In the genomic region with DNA sequence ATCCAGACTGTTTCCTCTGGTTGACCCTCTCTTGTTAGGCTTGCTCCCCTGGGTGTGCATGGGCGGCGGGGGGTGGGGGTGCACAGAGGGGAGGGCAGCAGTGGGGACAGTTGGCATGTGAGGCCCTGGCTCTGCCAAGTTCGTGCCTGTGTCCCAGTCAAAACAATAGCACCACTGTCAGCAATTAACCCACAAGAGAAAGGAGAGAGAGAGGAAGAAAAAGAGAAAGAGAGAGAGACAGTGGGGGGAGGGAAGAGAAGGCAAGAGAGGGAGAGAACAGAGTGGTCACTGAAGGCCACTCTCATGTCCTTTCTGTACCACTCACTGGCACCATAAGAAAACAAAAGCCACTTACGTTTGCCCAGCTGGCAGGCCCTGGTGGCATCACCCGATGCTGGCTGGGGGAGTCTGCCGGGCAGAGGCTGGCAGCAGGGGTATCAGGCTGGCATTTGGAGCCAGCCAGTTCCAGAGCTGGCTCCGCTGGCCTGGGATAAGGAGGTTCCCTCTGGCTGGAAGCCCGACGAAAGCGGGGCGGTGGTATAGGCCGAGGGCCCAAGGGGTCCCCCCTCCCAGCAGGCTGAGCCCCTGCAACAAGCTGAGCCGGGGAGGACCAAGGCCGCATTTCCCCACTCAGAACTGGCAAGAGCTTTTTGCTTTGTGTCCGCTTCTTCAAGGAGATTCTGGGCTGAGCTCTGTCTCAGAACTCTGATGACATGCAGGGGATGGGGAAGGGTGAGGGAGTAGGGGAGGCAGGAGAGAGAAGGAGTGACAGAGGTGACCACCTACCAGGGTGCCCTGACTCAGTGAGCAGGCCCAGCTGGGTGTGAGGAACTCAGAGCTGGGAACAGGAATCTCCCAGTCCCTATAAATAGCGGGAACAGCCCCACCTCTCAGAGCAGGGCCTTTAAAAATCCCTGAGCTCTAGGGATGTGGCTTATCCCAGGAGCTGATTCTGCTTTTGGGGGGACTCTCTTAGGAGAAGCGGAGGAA, we compare ENCODE assay signal across 9 cellular contexts. TPM values are rescaled to one million over a fixed set of nuclear protein-coding genes. Genes with fewer than 3 reads are reported as not detected.
DNase-seq lines count a peak whose midpoint lies in the region; ATAC-seq and TF ChIP-seq lines count a peak whose summit lies in the region.
"Had no signal": no experiment of that assay in that cellular context is flagged by ENCODE, and none has a peak within 500 bp of the region (broad histone marks: within the 10 kb centered on the region; RNA-seq: fewer than 3 reads in every experiment).

No MANE protein-coding gene starts in this region.

- H3K4me3 Mint-ChIP-seq in IgD-negative memory B cell (peak overlapping the region in 3 of 4 donors; percentile 17 to 81 (median 78)), endothelial cell (ENCODE audit: unreplicated experiment) (peak overlapping the region; percentile 56), naive B cell (peak overlapping the region; percentile 41 to 85 (median 80))
- H3K4me3 Mint-ChIP-seq: CD4-positive, CD25-positive, alpha-beta regulatory T cell had no signal

- H3K4me3 ChIP-seq in AG10803 (ENCODE audit: low read length), result no peak overlapping the region

- H3K4me1 Mint-ChIP-seq in IgD-negative memory B cell (peaks cover 53 to 58% (median 54%) of the 10 kb centered on the region in 3 donors), endothelial cell (ENCODE audit: unreplicated experiment) (peaks cover 73% of the 10 kb centered on the region), naive B cell (peaks cover 66 to 85% (median 76%) of the 10 kb centered on the region in 3 donors)

- ATAC-seq in naive B cell (ENCODE audit: low read depth in 2 of 2) (no peak), GM18502 (IDR thresholded peaks at IDR 0.05; ENCODE audit: poor library complexity, unreplicated experiment) (no peak), HG03354 (IDR thresholded peaks at IDR 0.05; ENCODE audit: poor library complexity, severe bottlenecking, unreplicated experiment) (no peak)

- H3K27ac Mint-ChIP-seq in IgD-negative memory B cell, result peak overlapping the region; percentile 88 to 97 (median 90)
- H3K27ac Mint-ChIP-seq in endothelial cell (ENCODE audit: unreplicated experiment), result peak overlapping the region; percentile 61
- H3K27ac Mint-ChIP-seq in naive B cell, result peak overlapping the region; percentile 71 to 97 (median 96)

- H3K27me3 Mint-ChIP-seq in IgD-negative memory B cell (no peaks in the 10 kb centered on the region), endothelial cell (ENCODE audit: unreplicated experiment) (peaks cover 13% of the 10 kb centered on the region), naive B cell (no peaks in the 10 kb centered on the region)
- H3K27me3 Mint-ChIP-seq: CD4-positive, CD25-positive, alpha-beta regulatory T cell had no signal

- TF ChIP-seq CTCF in AG10803 (conservative IDR thresholded peaks at IDR 0.05; ENCODE audit: low read length) (no peak), endothelial cell (IDR thresholded peaks at IDR 0.05; ENCODE audit: unreplicated experiment) (no peak)

- DNase-seq in AG10803 (ENCODE audit: low read depth) (peak; percentile 16), endothelial cell (ENCODE audit: low spot score) (no peak), naive B cell (no peak), NCI-H446 treated with DMSO at 0.1 percent for 48 hours (lab: John Stamatoyannopoulos, UW) (no peak)
- no peak for DNase-seq in effector CD8-positive, alpha-beta T cell (lab: John Stamatoyannopoulos, UW)
- DNase-seq: CD4-positive, CD25-positive, alpha-beta regulatory T cell had no signal

- H3K36me3 Mint-ChIP-seq in IgD-negative memory B cell (peaks cover 11% of the 10 kb centered on the region), endothelial cell (ENCODE audit: low read depth, unreplicated experiment) (peaks cover 71% of the 10 kb centered on the region), naive B cell (peaks cover 5 to 41% of the 10 kb centered on the region in 2 donors)

- H3K9me3 Mint-ChIP-seq in IgD-negative memory B cell (no peaks in the 10 kb centered on the region), endothelial cell (ENCODE audit: unreplicated experiment) (no peaks in the 10 kb centered on the region), naive B cell (no peaks in the 10 kb centered on the region)

RNA-seq across cellular contexts. Expression of a gene that starts 27.9 kb away (rescaled TPM):
- polyA plus RNA-seq in IgD-negative memory B cell (8.1 TPM), naive B cell (ENCODE audit: low read depth in 6 of 6) (10 to 100 TPM in 3 of 6 donors, 1 to 10 TPM in 2, not detected in 1; 8.5 to 16.9 (median 10.6) TPM)
- 256 TPM for total RNA-seq in endothelial cell (ENCODE audit: unreplicated experiment)

RNA-seq across cellular contexts. Expression of a gene that starts 49.5 kb away (rescaled TPM):
- polyA plus RNA-seq in IgD-negative memory B cell (23.9 TPM), naive B cell (ENCODE audit: low read depth in 6 of 6) (10 to 100 TPM; 12.6 to 50.8 (median 28.2) TPM)
- 57.8 TPM for total RNA-seq in endothelial cell (ENCODE audit: unreplicated experiment)

RNA-seq across cellular contexts. Expression of a gene that starts 55.1 kb away (rescaled TPM):
- polyA plus RNA-seq in IgD-negative memory B cell (24.4 TPM), naive B cell (ENCODE audit: low read depth in 6 of 6) (10 to 100 TPM; 18.5 to 39.0 (median 33.0) TPM)
- 43.2 TPM for total RNA-seq in endothelial cell (ENCODE audit: unreplicated experiment)
